In the genomic region with DNA sequence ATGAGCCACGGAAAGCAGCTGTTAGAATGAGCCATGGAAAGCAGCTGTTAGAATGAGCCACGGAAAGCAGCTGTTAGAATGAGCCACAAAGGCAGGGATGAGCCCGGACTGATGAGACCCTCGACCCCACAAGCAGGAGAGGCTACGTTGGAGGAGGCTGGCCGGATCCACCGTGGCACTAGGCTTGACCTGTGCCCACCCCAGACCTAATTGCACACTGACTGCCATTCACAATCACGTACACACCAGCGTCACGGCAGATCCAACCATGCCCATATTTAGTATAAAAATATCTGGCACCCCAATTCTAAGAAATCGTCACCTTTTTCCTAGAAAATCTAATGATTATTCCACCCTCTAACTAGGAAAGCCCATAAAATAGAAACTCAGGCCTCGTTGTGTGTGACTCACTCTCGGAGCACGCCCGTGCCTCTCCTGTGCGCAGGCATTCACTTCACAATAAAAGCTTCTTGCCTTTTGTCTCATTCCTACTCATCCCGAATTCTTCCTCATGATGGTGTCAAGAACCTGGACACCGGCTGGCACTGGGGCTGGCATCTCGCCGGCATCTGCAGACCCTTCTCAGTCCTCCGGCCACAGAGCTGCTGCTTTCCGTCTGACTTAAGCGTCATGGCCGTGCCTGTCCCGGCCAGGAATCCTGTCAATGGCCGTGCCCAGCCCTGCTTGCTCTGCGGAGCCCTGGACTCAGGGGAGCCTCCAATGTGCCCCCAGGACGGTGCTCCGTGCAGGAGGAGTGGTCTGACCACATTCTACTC, we compare ENCODE assay signal across 8 cellular contexts. TPM values are rescaled to one million over a fixed set of nuclear protein-coding genes. Genes with fewer than 3 reads are reported as not detected.
A peak's percentile ranks its signal among the peaks of the same experiment; 100 is the strongest.
DNase-seq lines count a peak whose midpoint lies in the region; ATAC-seq and TF ChIP-seq lines count a peak whose summit lies in the region.

No MANE protein-coding gene starts in this region.

- H3K27ac Mint-ChIP-seq in activated CD4-positive, alpha-beta T cell treated with anti-CD3 and anti-CD28 coated beads, Interleukin-2, amount 10 ng/mL, durations not matched to agents 24 days and 14 days: no peak overlapping the region
- H3K27ac Mint-ChIP-seq in T-cell: no peak overlapping the region

- peaks cover 2% of the 10 kb centered on the region for H3K36me3 Mint-ChIP-seq in activated CD4-positive, alpha-beta T cell treated with anti-CD3 and anti-CD28 coated beads, Interleukin-2, amount 10 ng/mL, durations not matched to agents 24 days and 14 days (ENCODE audit: low read depth)
- no peaks in the 10 kb centered on the region for H3K36me3 Mint-ChIP-seq in T-cell

- H3K4me1 ChIP-seq in smooth muscle cell (ENCODE audit: low read depth): peaks cover 10% of the 10 kb centered on the region

- H3K4me1 Mint-ChIP-seq in activated CD4-positive, alpha-beta T cell treated with anti-CD3 and anti-CD28 coated beads, Interleukin-2, amount 10 ng/mL, durations not matched to agents 24 days and 14 days: peaks cover 24% of the 10 kb centered on the region
- peaks cover 16 to 24% (median 19%) of the 10 kb centered on the region in 3 donors for H3K4me1 Mint-ChIP-seq in T-cell

- H3F3A ChIP-seq in smooth muscle cell (ENCODE audit: low read depth): no peaks in the 10 kb centered on the region

- intact Hi-C loops in Right ventricle myocardium superior (cut with DNase I): no loop called here
- intact Hi-C loops in activated CD4-positive, alpha-beta T cell treated with anti-CD3 and anti-CD28 coated beads, Interleukin-2, amount 10 ng/mL, durations not matched to agents 24 days and 14 days (cut with micrococcal nuclease): no loop called here

- POLR2A ChIA-PET in T-cell (lab: Charles Lee): no interaction called here

- no peaks in the 10 kb centered on the region for H3K36me3 ChIP-seq in smooth muscle cell (ENCODE audit: low read depth)

- peaks cover 10% of the 10 kb centered on the region for H3K27me3 ChIP-seq in smooth muscle cell (ENCODE audit: low read depth)

- no peaks in the 10 kb centered on the region for H3K9me3 ChIP-seq in smooth muscle cell (replicated peaks; ENCODE audit: low read depth)

- peak overlapping the region; percentile 38 for H3K4me3 ChIP-seq in smooth muscle cell

- H3K9ac ChIP-seq in smooth muscle cell (ENCODE audit: low read depth): peak overlapping the region; percentile 39

- H3K27me3 Mint-ChIP-seq in activated CD4-positive, alpha-beta T cell treated with anti-CD3 and anti-CD28 coated beads, Interleukin-2, amount 10 ng/mL, durations not matched to agents 24 days and 14 days: peaks cover 5% of the 10 kb centered on the region
- H3K27me3 Mint-ChIP-seq in T-cell: peaks cover 0 to 2% of the 10 kb centered on the region in 2 donors

- no peaks in the 10 kb centered on the region for H3K9me3 Mint-ChIP-seq in activated CD4-positive, alpha-beta T cell treated with anti-CD3 and anti-CD28 coated beads, Interleukin-2, amount 10 ng/mL, durations not matched to agents 24 days and 14 days
- H3K9me3 Mint-ChIP-seq in T-cell: no peaks in the 10 kb centered on the region

- peak overlapping the region; percentile 80 for H3K4me2 ChIP-seq in smooth muscle cell

- H3K79me2 ChIP-seq in smooth muscle cell (ENCODE audit: low read depth): no peaks in the 10 kb centered on the region

- peak overlapping the region; percentile 96 for H2AFZ ChIP-seq in smooth muscle cell (ENCODE audit: low read depth)

- CTCF ChIA-PET in T-cell (lab: Charles Lee): no interaction called here

- no peak overlapping the region for H3K27ac ChIP-seq in smooth muscle cell (ENCODE audit: low read depth)

- peak; percentile 52 for ATAC-seq in Right ventricle myocardium superior (ENCODE audit: poor library complexity)
- ATAC-seq in T-cell (replicated peaks in 1 of 4): no peak

- DNase-seq in HCEC 1CT: peak; percentile 77
- peak; percentile 26 to 78 for DNase-seq in SW 1271 (lab: John Stamatoyannopoulos, UW)
- peak; percentile 49 for DNase-seq in Right ventricle myocardium superior
- no peak for DNase-seq in smooth muscle cell (lab: John Stamatoyannopoulos, UW; ENCODE audit: unreplicated experiment)
- no peak for DNase-seq in activated CD4-positive, alpha-beta T cell treated with anti-CD3 and anti-CD28 coated beads, Interleukin-2, amount 10 ng/mL, durations not matched to agents 24 days and 14 days
- no peak for DNase-seq in NCI-H524 treated with DMSO at 0.1 percent for 48 hours (lab: John Stamatoyannopoulos, UW)
- no peak for DNase-seq in T-cell
- no peak for DNase-seq in retina

- no peak for TF ChIP-seq CTCF in smooth muscle cell (IDR thresholded peaks at IDR 0.05; ENCODE audit: borderline replicate concordance, insufficient read depth, poor library complexity, severe bottlenecking)

- no peak overlapping the region for H3K4me3 Mint-ChIP-seq in activated CD4-positive, alpha-beta T cell treated with anti-CD3 and anti-CD28 coated beads, Interleukin-2, amount 10 ng/mL, durations not matched to agents 24 days and 14 days
- no peak overlapping the region for H3K4me3 Mint-ChIP-seq in T-cell

- no peaks in the 10 kb centered on the region for H4K20me1 ChIP-seq in smooth muscle cell (ENCODE audit: low read depth)

- 24% methylated on average over 29 of the region's 29 CpGs for WGBS in smooth muscle cell (ENCODE audit: low lambda C conversion rate)

RNA-seq across cellular contexts. Expression of a gene that starts 5.5 kb away (rescaled TPM):
- 4.3 TPM for total RNA-seq in Right ventricle myocardium superior
- total RNA-seq in smooth muscle cell: not detected in 2 replicates
- polyA plus RNA-seq in smooth muscle cell: 0.48 and 0.49 TPM in 2 replicates
- total RNA-seq in activated CD4-positive, alpha-beta T cell treated with anti-CD3 and anti-CD28 coated beads, Interleukin-2, amount 10 ng/mL, durations not matched to agents 24 days and 14 days: 4.3 and 4.6 TPM in 2 replicates
- 1 to 10 TPM; 1.3 to 5.1 (median 4.4) TPM for total RNA-seq in T-cell

RNA-seq across cellular contexts. Expression of a gene that starts 20.0 kb away (rescaled TPM):
- not detected for total RNA-seq in Right ventricle myocardium superior
- not detected in 2 replicates for total RNA-seq in smooth muscle cell
- polyA plus RNA-seq in smooth muscle cell: not detected in 2 replicates
- total RNA-seq in activated CD4-positive, alpha-beta T cell treated with anti-CD3 and anti-CD28 coated beads, Interleukin-2, amount 10 ng/mL, durations not matched to agents 24 days and 14 days: 0.09 TPM in 2 replicates
- total RNA-seq in T-cell: not detected

RNA-seq across cellular contexts. Expression of a gene that starts 21.6 kb away (rescaled TPM):
- total RNA-seq in Right ventricle myocardium superior (0.75 TPM), smooth muscle cell (not detected in 2 replicates), T-cell (100 to 1,000 TPM; 104 to 265 (median 135) TPM)
- polyA plus RNA-seq in smooth muscle cell: 0.18 and 0.79 TPM in 2 replicates
- 413 and 415 TPM in 2 replicates for total RNA-seq in activated CD4-positive, alpha-beta T cell treated with anti-CD3 and anti-CD28 coated beads, Interleukin-2, amount 10 ng/mL, durations not matched to agents 24 days and 14 days

RNA-seq across cellular contexts. Expression of a gene that starts 32.5 kb away (rescaled TPM):
- total RNA-seq in Right ventricle myocardium superior (0.81 TPM), smooth muscle cell (not detected in 2 replicates), T-cell (not detected)
- polyA plus RNA-seq in smooth muscle cell: 0.30 TPM in 1 of 2 replicates, not detected in the other
- 0.14 TPM in 1 of 2 replicates, not detected in the other for total RNA-seq in activated CD4-positive, alpha-beta T cell treated with anti-CD3 and anti-CD28 coated beads, Interleukin-2, amount 10 ng/mL, durations not matched to agents 24 days and 14 days

Comparison
In these comparisons a context has a peak if more than half of its experiments do, and no peak if none do; other contexts are left out.
1. DNase-seq: peak in HCEC 1CT (single experiment), SW 1271 (2 of 2) and Right ventricle myocardium superior (single experiment); none in smooth muscle cell (single experiment), activated CD4-positive, alpha-beta T cell treated with anti-CD3 and anti-CD28 coated beads, Interleukin-2, amount 10 ng/mL, durations not matched to agents 24 days and 14 days (single experiment), NCI-H524 treated with DMSO at 0.1 percent for 48 hours (single experiment), T-cell (0 of 34) and retina (single experiment).
2. RNA of a gene that starts 21.6 kb away (total RNA-seq): 413 to 415 TPM in activated CD4-positive, alpha-beta T cell treated with anti-CD3 and anti-CD28 coated beads, Interleukin-2, amount 10 ng/mL, durations not matched to agents 24 days and 14 days and 104 to 265 TPM in T-cell; 0.75 TPM in Right ventricle myocardium superior (single experiment) and not detected in smooth muscle cell; every median in the first group is over 10 times any median in the second.